Comparison of ENCODE assay signal across 8 cellular contexts in the genomic region with DNA sequence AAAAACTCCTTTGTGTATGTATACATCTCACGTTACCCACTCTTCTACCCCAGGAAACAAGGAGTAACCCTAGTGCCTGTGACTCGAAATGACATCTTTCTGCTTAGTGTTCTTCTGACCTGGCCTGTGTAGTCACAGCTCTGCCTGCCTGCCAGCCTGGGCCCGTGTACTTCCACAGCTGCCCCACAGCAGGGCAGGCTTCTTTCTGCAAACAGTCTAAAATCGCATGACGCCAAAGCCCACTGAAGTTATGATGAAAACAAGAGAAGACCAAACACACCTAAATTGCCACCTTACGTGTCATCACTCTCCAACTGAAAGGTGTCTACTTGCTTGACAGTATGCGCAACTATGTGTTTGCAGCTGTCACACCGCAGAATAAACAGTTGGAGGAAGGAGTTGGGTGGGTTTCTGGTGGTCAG. TPM values are rescaled to one million over a fixed set of nuclear protein-coding genes. Genes with fewer than 3 reads are reported as not detected.
DNase-seq lines count a peak whose midpoint lies in the region; ATAC-seq and TF ChIP-seq lines count a peak whose summit lies in the region.

No MANE protein-coding gene starts in this region.

- no peaks in the 10 kb centered on the region for H3K9me3 ChIP-seq in neural cell (ENCODE audit: low read length)

- H3K27ac ChIP-seq in neural cell (ENCODE audit: low read length): no peak overlapping the region

- POLR2A ChIA-PET in activated B cell treated with CpG ODN at 0.5 μM for 24 hours (lab: Charles Lee) (interaction anchor here (0.7 kb wide), 1 partner anchor 10 kb away, joined by 4 read pairs; no protein-coding TSS in a partner anchor), GM10248 (lab: Yijun Ruan, JAX) (no interaction called here)

- H3K36me3 Mint-ChIP-seq in activated B cell treated with CpG ODN at 0.5 μM for 24 hours (ENCODE audit: low read depth): no peaks in the 10 kb centered on the region

- H2AFZ ChIP-seq in neural cell (ENCODE audit: low read depth, low read length): no peak overlapping the region

- no peak for TF ChIP-seq EP300 in neural cell (conservative IDR thresholded peaks at IDR 0.05; ENCODE audit: poor library complexity, severe bottlenecking)

- peaks cover 27% of the 10 kb centered on the region for H3K4me1 Mint-ChIP-seq in activated B cell treated with CpG ODN at 0.5 μM for 24 hours

- H3K4me3 ChIP-seq in neural cell (ENCODE audit: low read length): peak overlapping the region; percentile 89

- CTCF ChIA-PET in activated B cell treated with CpG ODN at 0.5 μM for 24 hours (lab: Charles Lee): no interaction called here
- CTCF ChIA-PET in GM10248 (lab: Yijun Ruan, JAX): interaction anchor here (1.0 to 4.2 kb wide), 4 partner anchors 9 to 197 kb away, joined by 3 to 26 read pairs (median 5); no protein-coding TSS in a partner anchor

- H3K4me3 Mint-ChIP-seq in activated B cell treated with CpG ODN at 0.5 μM for 24 hours: peak overlapping the region; percentile 75

- intact Hi-C loops in activated B cell treated with CpG ODN at 0.5 μM for 24 hours (cut with micrococcal nuclease): loop anchor here (10.0 kb wide), 1 partner anchor 456 kb away; no protein-coding TSS in a partner anchor

- no peaks in the 10 kb centered on the region for H4K20me1 ChIP-seq in neural cell (ENCODE audit: insufficient read depth)

- no peak for ATAC-seq in activated B cell treated with CpG ODN at 0.5 μM for 24 hours (ENCODE audit: low read depth)
- ATAC-seq in HG02678 (IDR thresholded peaks at IDR 0.05; ENCODE audit: unreplicated experiment): no peak

- no peak overlapping the region for H3K27ac Mint-ChIP-seq in activated B cell treated with CpG ODN at 0.5 μM for 24 hours

- H3F3A ChIP-seq in neural cell (ENCODE audit: insufficient read depth, low read length, poor library complexity, severe bottlenecking): peaks cover 6% of the 10 kb centered on the region

- peaks cover 20% of the 10 kb centered on the region for H3K79me2 ChIP-seq in neural cell (replicated peaks; ENCODE audit: insufficient read depth, low read length)

- H3K9me3 Mint-ChIP-seq in activated B cell treated with CpG ODN at 0.5 μM for 24 hours: no peaks in the 10 kb centered on the region

- no peaks in the 10 kb centered on the region for H3K36me3 ChIP-seq in neural cell (ENCODE audit: insufficient read depth, low read length)

- H3K9ac ChIP-seq in neural cell (ENCODE audit: low read length): no peak overlapping the region

- peak overlapping the region; percentile 52 for H3K4me2 ChIP-seq in neural cell (ENCODE audit: low read length)

- peaks cover 58% of the 10 kb centered on the region for H3K27me3 Mint-ChIP-seq in activated B cell treated with CpG ODN at 0.5 μM for 24 hours

- peak; percentile 25 for TF ChIP-seq RAD21 in neural cell (conservative IDR thresholded peaks at IDR 0.05)

- no peak for TF ChIP-seq CTCF in activated B cell treated with CpG ODN at 0.5 μM for 24 hours (IDR thresholded peaks at IDR 0.05)
- peak; percentile 47 for TF ChIP-seq CTCF in neural cell (IDR thresholded peaks at IDR 0.05; ENCODE audit: poor library complexity, severe bottlenecking)
- no peak for TF ChIP-seq CTCF in GM10248 (IDR thresholded peaks at IDR 0.05; ENCODE audit: control extremely low read depth, extremely low read depth, low read depth, missing control alignments)

- H3K9me2 ChIP-seq in neural cell (ENCODE audit: insufficient read depth, low read length): no peaks in the 10 kb centered on the region

- DNase-seq in DMS53 (lab: John Stamatoyannopoulos, UW) (peak; percentile 76), M059J (ENCODE audit: low read depth) (peak; percentile 3), activated B cell treated with CpG ODN at 0.5 μM for 24 hours (no peak), germinal center (ENCODE audit: low spot score) (peak; percentile 13), mesenteric fat pad (ENCODE audit: low spot score) (no peak), GM10248 (ENCODE audit: extremely low spot score) (no peak)

- no peaks in the 10 kb centered on the region for H3K27me3 ChIP-seq in neural cell (ENCODE audit: insufficient read depth, low read depth, low read length)

TF ChIP-seq in neural cell, 6 proteins besides CTCF, POLR2A, EP300 and RAD21:
- TF ChIP-seq SMC3 (conservative IDR thresholded peaks at IDR 0.05; ENCODE audit: poor library complexity) (peak; percentile 29), TAF1 (IDR thresholded peaks at IDR 0.05; ENCODE audit: low read depth) (no peak), MXI1 (conservative IDR thresholded peaks at IDR 0.05; ENCODE audit: poor library complexity, severe bottlenecking) (no peak), EZH2 (IDR thresholded peaks at IDR 0.05; ENCODE audit: borderline replicate concordance, insufficient read depth, low read length, poor library complexity, severe bottlenecking) (no peak)
- TF ChIP-seq, protein P1, sequence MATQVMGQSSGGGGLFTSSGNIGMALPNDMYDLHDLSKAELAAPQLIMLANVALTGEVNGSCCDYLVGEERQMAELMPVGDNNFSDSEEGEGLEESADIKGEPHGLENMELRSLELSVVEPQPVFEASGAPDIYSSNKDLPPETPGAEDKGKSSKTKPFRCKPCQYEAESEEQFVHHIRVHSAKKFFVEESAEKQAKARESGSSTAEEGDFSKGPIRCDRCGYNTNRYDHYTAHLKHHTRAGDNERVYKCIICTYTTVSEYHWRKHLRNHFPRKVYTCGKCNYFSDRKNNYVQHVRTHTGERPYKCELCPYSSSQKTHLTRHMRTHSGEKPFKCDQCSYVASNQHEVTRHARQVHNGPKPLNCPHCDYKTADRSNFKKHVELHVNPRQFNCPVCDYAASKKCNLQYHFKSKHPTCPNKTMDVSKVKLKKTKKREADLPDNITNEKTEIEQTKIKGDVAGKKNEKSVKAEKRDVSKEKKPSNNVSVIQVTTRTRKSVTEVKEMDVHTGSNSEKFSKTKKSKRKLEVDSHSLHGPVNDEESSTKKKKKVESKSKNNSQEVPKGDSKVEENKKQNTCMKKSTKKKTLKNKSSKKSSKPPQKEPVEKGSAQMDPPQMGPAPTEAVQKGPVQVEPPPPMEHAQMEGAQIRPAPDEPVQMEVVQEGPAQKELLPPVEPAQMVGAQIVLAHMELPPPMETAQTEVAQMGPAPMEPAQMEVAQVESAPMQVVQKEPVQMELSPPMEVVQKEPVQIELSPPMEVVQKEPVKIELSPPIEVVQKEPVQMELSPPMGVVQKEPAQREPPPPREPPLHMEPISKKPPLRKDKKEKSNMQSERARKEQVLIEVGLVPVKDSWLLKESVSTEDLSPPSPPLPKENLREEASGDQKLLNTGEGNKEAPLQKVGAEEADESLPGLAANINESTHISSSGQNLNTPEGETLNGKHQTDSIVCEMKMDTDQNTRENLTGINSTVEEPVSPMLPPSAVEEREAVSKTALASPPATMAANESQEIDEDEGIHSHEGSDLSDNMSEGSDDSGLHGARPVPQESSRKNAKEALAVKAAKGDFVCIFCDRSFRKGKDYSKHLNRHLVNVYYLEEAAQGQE (IDR thresholded peaks at IDR 0.05; ENCODE audit: borderline replicate concordance): no peak

RNA-seq across cellular contexts. Expression of gene GAREM1, which starts 1.5 kb away (rescaled TPM):
- total RNA-seq in M059J (2014; rRNA removed; shearing (Covaris generic)): 0.02 and 0.17 TPM in 2 replicates
- total RNA-seq in activated B cell treated with CpG ODN at 0.5 μM for 24 hours (not detected in 2 replicates), mesenteric fat pad (21.2 TPM)
- polyA plus RNA-seq in neural cell: 1.3 and 3.5 TPM in 2 replicates
- 6.6 and 8.2 TPM in 2 replicates for polyA minus RNA-seq in neural cell

Comparison
In these comparisons a context has a peak if more than half of its experiments do, and no peak if none do; other contexts are left out.
1. DNase-seq: peak in DMS53 (single experiment), M059J (single experiment) and germinal center (single experiment); none in activated B cell treated with CpG ODN at 0.5 μM for 24 hours (single experiment), mesenteric fat pad (single experiment) and GM10248 (single experiment).
2. RNA of gene GAREM1, which starts 1.5 kb away (total RNA-seq): 21.2 TPM in mesenteric fat pad (single experiment); 0.02 to 0.17 TPM in M059J and not detected in activated B cell treated with CpG ODN at 0.5 μM for 24 hours; every median in the first group is over 10 times any median in the second.